Comparison of ENCODE assay signal across 8 cellular contexts in the genomic region with DNA sequence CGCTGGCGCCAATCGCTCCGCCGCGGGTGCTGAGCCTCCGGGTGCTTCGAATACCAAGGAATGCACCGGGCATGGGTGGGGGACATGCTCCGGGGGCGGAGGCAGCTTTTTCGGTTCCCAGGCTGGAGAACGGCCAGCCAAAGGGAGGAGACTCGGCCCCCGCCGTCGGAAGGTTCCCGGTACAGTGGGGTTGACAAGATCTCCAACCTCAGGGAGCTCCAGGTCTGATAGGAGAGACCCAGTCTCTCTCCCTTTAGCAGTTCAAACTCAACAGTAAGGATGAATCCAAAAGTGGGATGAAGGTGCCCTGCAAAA. TPM values are rescaled to one million over a fixed set of nuclear protein-coding genes. Genes with fewer than 3 reads are reported as not detected.
DNase-seq lines count a peak whose midpoint lies in the region; ATAC-seq and TF ChIP-seq lines count a peak whose summit lies in the region.

No MANE protein-coding gene starts in this region.

- no peak overlapping the region for H3K27ac ChIP-seq in CD8-positive, alpha-beta memory T cell (ENCODE audit: low read depth, low read length)
- H3K27ac ChIP-seq in KOPT-K1 (ENCODE audit: low read depth, low read length, poor library complexity, severe bottlenecking) (peak overlapping the region; percentile 94), ectodermal cell (ENCODE audit: insufficient read depth, low read depth, low read length, poor library complexity, severe bottlenecking) (peak overlapping the region; percentile 16)

- no peaks in the 10 kb centered on the region for H3K9me3 ChIP-seq in CD8-positive, alpha-beta memory T cell (ENCODE audit: low read length)
- H3K9me3 ChIP-seq in KOPT-K1 (ENCODE audit: insufficient read depth, low read length, poor library complexity, severe bottlenecking) (no peaks in the 10 kb centered on the region), ectodermal cell (ENCODE audit: control insufficient read depth, low read length) (no peaks in the 10 kb centered on the region)

- H3K4me1 ChIP-seq in CD8-positive, alpha-beta memory T cell (ENCODE audit: insufficient read depth, low read length), result peaks cover 12% of the 10 kb centered on the region
- peaks cover 20% of the 10 kb centered on the region for H3K4me1 ChIP-seq in ectodermal cell (ENCODE audit: control insufficient read depth, insufficient read depth, low read length)

- no peaks in the 10 kb centered on the region for H3K27me3 ChIP-seq in CD8-positive, alpha-beta memory T cell (ENCODE audit: insufficient read depth, low read length, poor library complexity, severe bottlenecking)
- peaks cover 23% of the 10 kb centered on the region for H3K27me3 ChIP-seq in ectodermal cell (ENCODE audit: control insufficient read depth, insufficient read depth, low read length, poor library complexity, severe bottlenecking)

- H3K36me3 Mint-ChIP-seq in CD8-positive, alpha-beta memory T cell, result peaks cover 0 to 2% (median 0%) of the 10 kb centered on the region in 3 donors
- H3K36me3 Mint-ChIP-seq in osteocyte (ENCODE audit: unreplicated experiment), result no peaks in the 10 kb centered on the region

- H3K4me3 Mint-ChIP-seq in CD8-positive, alpha-beta memory T cell, result peak overlapping the region; percentile 34 to 90 (median 72)
- H3K4me3 Mint-ChIP-seq in osteocyte (ENCODE audit: unreplicated experiment), result no peak overlapping the region

- POLR2A ChIA-PET in CD8-positive, alpha-beta memory T cell (lab: Charles Lee), result interaction anchor here (1.1 kb wide), 1 partner anchor 8 kb away, joined by 4 read pairs; no protein-coding TSS in a partner anchor
- POLR2A ChIA-PET in HEK293T (lab: Yijun Ruan, JAX), result no interaction called here

- H3K4me1 Mint-ChIP-seq in CD8-positive, alpha-beta memory T cell, result peaks cover 10 to 20% (median 11%) of the 10 kb centered on the region in 3 donors
- peaks cover 7% of the 10 kb centered on the region for H3K4me1 Mint-ChIP-seq in osteocyte (ENCODE audit: unreplicated experiment)

- no peak for DNase-seq in CD8-positive, alpha-beta memory T cell
- DNase-seq in osteocyte (ENCODE audit: extremely low spot score, unreplicated experiment) (no peak), NCI-H69 (lab: John Stamatoyannopoulos, UW) (no peak), NCI-H1417 (lab: John Stamatoyannopoulos, UW) (no peak), HEK293T (ENCODE audit: extremely low spot score) (no peak)

- ATAC-seq in HG02981 (IDR thresholded peaks at IDR 0.05; ENCODE audit: unreplicated experiment), result no peak

- TF ChIP-seq CTCF in osteocyte (IDR thresholded peaks at IDR 0.05), result no peak

- no peaks in the 10 kb centered on the region for H3K36me3 ChIP-seq in CD8-positive, alpha-beta memory T cell (ENCODE audit: insufficient read depth, low read length)
- H3K36me3 ChIP-seq in KOPT-K1 (ENCODE audit: insufficient read depth, low read length) (no peaks in the 10 kb centered on the region), ectodermal cell (ENCODE audit: control insufficient read depth, insufficient read depth, low read length) (no peaks in the 10 kb centered on the region)

- H3K4me3 ChIP-seq in CD8-positive, alpha-beta memory T cell (ENCODE audit: low read length), result no peak overlapping the region
- H3K4me3 ChIP-seq in ectodermal cell (ENCODE audit: insufficient read depth, low read depth, low read length), result peak overlapping the region; percentile 32

- H3K9me3 Mint-ChIP-seq in CD8-positive, alpha-beta memory T cell, result peaks cover 0 to 2% (median 0%) of the 10 kb centered on the region in 5 donors
- H3K9me3 Mint-ChIP-seq in osteocyte (ENCODE audit: unreplicated experiment), result no peaks in the 10 kb centered on the region

- peaks cover 0 to 16% of the 10 kb centered on the region in 2 donors for H3K27me3 Mint-ChIP-seq in CD8-positive, alpha-beta memory T cell
- no peaks in the 10 kb centered on the region for H3K27me3 Mint-ChIP-seq in osteocyte (ENCODE audit: unreplicated experiment)

- peak overlapping the region; percentile 11 to 100 (median 45) for H3K27ac Mint-ChIP-seq in CD8-positive, alpha-beta memory T cell
- H3K27ac Mint-ChIP-seq in osteocyte (ENCODE audit: unreplicated experiment), result peak overlapping the region; percentile 10

- 3% methylated on average over 18 of the region's 18 CpGs for WGBS in ectodermal cell, 2 experiments

- CTCF ChIA-PET in CD8-positive, alpha-beta memory T cell (lab: Charles Lee), result interaction anchor here (1.2 kb wide), 1 partner anchor 107 kb away, joined by 6 read pairs; no protein-coding TSS in a partner anchor
- CTCF ChIA-PET in HEK293T (lab: Yijun Ruan, JAX), result no interaction called here

TF ChIP-seq in HEK293T, 16 proteins besides CTCF, POLR2A, EP300 and RAD21:
- TF ChIP-seq SUZ12 (IDR thresholded peaks at IDR 0.05), result no peak
- no peak for TF ChIP-seq BHLHE40 (IDR thresholded peaks at IDR 0.05; ENCODE audit: borderline replicate concordance)
- TF ChIP-seq, protein P1, sequence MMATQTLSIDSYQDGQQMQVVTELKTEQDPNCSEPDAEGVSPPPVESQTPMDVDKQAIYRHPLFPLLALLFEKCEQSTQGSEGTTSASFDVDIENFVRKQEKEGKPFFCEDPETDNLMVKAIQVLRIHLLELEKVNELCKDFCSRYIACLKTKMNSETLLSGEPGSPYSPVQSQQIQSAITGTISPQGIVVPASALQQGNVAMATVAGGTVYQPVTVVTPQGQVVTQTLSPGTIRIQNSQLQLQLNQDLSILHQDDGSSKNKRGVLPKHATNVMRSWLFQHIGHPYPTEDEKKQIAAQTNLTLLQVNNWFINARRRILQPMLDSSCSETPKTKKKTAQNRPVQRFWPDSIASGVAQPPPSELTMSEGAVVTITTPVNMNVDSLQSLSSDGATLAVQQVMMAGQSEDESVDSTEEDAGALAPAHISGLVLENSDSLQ (IDR thresholded peaks at IDR 0.05), result no peak
- no peak for TF ChIP-seq ELF4 (IDR thresholded peaks at IDR 0.05)
- no peak for TF ChIP-seq FOXM1 (IDR thresholded peaks at IDR 0.05; ENCODE audit: borderline replicate concordance)
- TF ChIP-seq ARNT (IDR thresholded peaks at IDR 0.05), result no peak

RNA-seq across cellular contexts. Expression of a gene that starts 29.1 kb away (rescaled TPM):
- 10 to 100 TPM; 10.7 to 12.1 TPM for total RNA-seq in CD8-positive, alpha-beta memory T cell
- polyA plus RNA-seq in CD8-positive, alpha-beta memory T cell, result 2.7 TPM
- 36.5 TPM for polyA plus RNA-seq in ectodermal cell (2013, experiment 1 of 4)
- polyA plus RNA-seq in ectodermal cell (2013, experiment 2 of 4), result 40.4 TPM
- 25.7 TPM for polyA plus RNA-seq in ectodermal cell (2013, experiment 3 of 4)
- polyA plus RNA-seq in ectodermal cell (2013, experiment 4 of 4), result 33.6 TPM
- 22.9 and 24.6 TPM in 2 replicates for total RNA-seq in osteocyte

RNA-seq across cellular contexts. Expression of a gene that starts 47.3 kb away (rescaled TPM):
- total RNA-seq in CD8-positive, alpha-beta memory T cell, result 10 to 100 TPM; 62.1 to 66.8 TPM
- 12.5 TPM for polyA plus RNA-seq in CD8-positive, alpha-beta memory T cell
- 18.8 TPM for polyA plus RNA-seq in ectodermal cell (2013, experiment 1 of 4)
- polyA plus RNA-seq in ectodermal cell (2013, experiment 2 of 4), result 23.2 TPM
- polyA plus RNA-seq in ectodermal cell (2013, experiment 3 of 4), result 12.5 TPM
- 14.1 TPM for polyA plus RNA-seq in ectodermal cell (2013, experiment 4 of 4)
- total RNA-seq in osteocyte, result 20.7 and 20.8 TPM in 2 replicates
